Comparison of ENCODE assay signal across 12 cellular contexts in genomic region chr7:45223728-45224630, GRCh38.
DNase-seq lines count a peak whose midpoint lies in the region; TF ChIP-seq lines count a peak whose summit lies in the region.
"Had no signal": no experiment of that assay in that cellular context is flagged by ENCODE, and none has a peak within 500 bp of the region (broad histone marks: within the 10 kb centered on the region; RNA-seq: fewer than 3 reads in every experiment).

No MANE protein-coding gene starts in this region.

- H4K8ac ChIP-seq in neuronal stem cell (ENCODE audit: low read depth, low read length): no peak overlapping the region

- H3K4me1 ChIP-seq in right atrium auricular region (no peaks in the 10 kb centered on the region), neuronal stem cell (ENCODE audit: control insufficient read depth in 2 of 2, insufficient read depth in 1 of 2, low read depth in 1 of 2, low read length in 2 of 2) (peaks cover under 1 to 15% of the 10 kb centered on the region in 2 donors), thyroid gland (no peaks in the 10 kb centered on the region), uterus (no peaks in the 10 kb centered on the region)

- no peak overlapping the region for H3K4me2 ChIP-seq in neuronal stem cell (ENCODE audit: insufficient read depth, low read length, poor library complexity, severe bottlenecking)

- no peak overlapping the region for H2AK5ac ChIP-seq in neuronal stem cell (ENCODE audit: low read depth, low read length)

- H3K36me3 ChIP-seq in right atrium auricular region (no peaks in the 10 kb centered on the region), neuronal stem cell (replicated peaks in 1 of 2; ENCODE audit: control insufficient read depth in 2 of 2, insufficient read depth in 2 of 2, low read length in 2 of 2) (no peaks in the 10 kb centered on the region), thyroid gland (no peaks in the 10 kb centered on the region), uterus (no peaks in the 10 kb centered on the region)

- H2BK5ac ChIP-seq in neuronal stem cell (ENCODE audit: low read length): no peak overlapping the region

- intact Hi-C loops in cardiac septum (cut with DNase I) (no loop called here), thyroid gland (cut with DNase I) (no loop called here), uterus (cut with DNase I; ENCODE audit: low total_unique reads) (no loop called here)

- no peak overlapping the region for H3K4me3 ChIP-seq in right atrium auricular region
- H3K4me3 ChIP-seq in neuronal stem cell (ENCODE audit: low read length in 2 of 2): no peak overlapping the region
- no peak overlapping the region for H3K4me3 ChIP-seq in thyroid gland (replicated peaks in 1 of 3)
- no peak overlapping the region for H3K4me3 ChIP-seq in uterus

- TF ChIP-seq CTCF in right atrium auricular region (IDR thresholded peaks at IDR 0.05): no peak
- TF ChIP-seq CTCF in thyroid gland (IDR thresholded peaks at IDR 0.05): no peak
- no peak for TF ChIP-seq CTCF in uterus (IDR thresholded peaks at IDR 0.05)

- no peak overlapping the region for H2BK120ac ChIP-seq in neuronal stem cell (ENCODE audit: low read depth, low read length)

- no peak overlapping the region for H3K4ac ChIP-seq in neuronal stem cell (ENCODE audit: low read length)

- peak overlapping the region; percentile 45 for H3K9ac ChIP-seq in neuronal stem cell (ENCODE audit: low read depth, low read length, poor library complexity)

- DNase-seq in right atrium auricular region (ENCODE audit: low spot score) (peak; percentile 40), cardiac septum (ENCODE audit: low spot score) (no peak), ecto neural progenitor cell (ENCODE audit: low spot score) (peak; percentile 43), neuronal stem cell (ENCODE audit: low spot score) (no peak), activated T-cell treated with anti-CD3 and anti-CD28 coated beads for 4 hours (no peak), thyroid gland (no peak), uterus (no peak)
- DNase-seq: C1 segment of cervical spinal cord, GDM1, GOT3, HCEC 1CT, HFFc6 had no signal

- H2AFZ ChIP-seq in neuronal stem cell (ENCODE audit: low read length): no peak overlapping the region

- peak overlapping the region; percentile 57 for H3K23ac ChIP-seq in neuronal stem cell (ENCODE audit: low read depth, low read length, poor library complexity)

- H2BK15ac ChIP-seq in neuronal stem cell (ENCODE audit: low read length): no peak overlapping the region

- H4K91ac ChIP-seq in neuronal stem cell (ENCODE audit: low read depth, low read length, poor library complexity): no peak overlapping the region

- TF ChIP-seq POLR2A in thyroid gland (IDR thresholded peaks at IDR 0.05) (no peak), uterus (IDR thresholded peaks at IDR 0.05) (no peak)

- H2BK12ac ChIP-seq in neuronal stem cell (ENCODE audit: low read length): no peak overlapping the region

- no peak overlapping the region for H3K18ac ChIP-seq in neuronal stem cell (ENCODE audit: low read length)

- no peak overlapping the region for H3K14ac ChIP-seq in neuronal stem cell (ENCODE audit: low read length)

- H3K79me1 ChIP-seq in neuronal stem cell (ENCODE audit: low read depth, low read length): peaks cover 2% of the 10 kb centered on the region

- H3K27ac ChIP-seq in right atrium auricular region (no peak overlapping the region), neuronal stem cell (replicated peaks; ENCODE audit: low read length) (no peak overlapping the region), thyroid gland (no peak overlapping the region), uterus (no peak overlapping the region)

- no CpG with 5 or more reads among the region's 13 CpGs for WGBS in neuronal stem cell (ENCODE audit: extremely low coverage in 2 of 2, insufficient read length in 2 of 2, insufficient replicate concordance in 1 of 2), 2 donors
- 73 to 93% methylated on average over 8 to 9 of the region's 13 CpGs for WGBS in thyroid gland, 2 donors

- H3K27me3 ChIP-seq in right atrium auricular region (no peaks in the 10 kb centered on the region), neuronal stem cell (ENCODE audit: control insufficient read depth in 3 of 3, insufficient read depth in 3 of 3, low read depth in 1 of 3, low read length in 3 of 3) (peaks cover 0 to 9% (median 0%) of the 10 kb centered on the region in 3 experiments), thyroid gland (no peaks in the 10 kb centered on the region), uterus (no peaks in the 10 kb centered on the region)

- no peaks in the 10 kb centered on the region for H3K9me3 ChIP-seq in right atrium auricular region
- peaks cover 0 to 2% of the 10 kb centered on the region in 2 donors for H3K9me3 ChIP-seq in neuronal stem cell (replicated peaks in 1 of 2; ENCODE audit: control insufficient read depth in 2 of 2, insufficient read depth in 1 of 2, low read depth in 1 of 2, low read length in 2 of 2)
- no peaks in the 10 kb centered on the region for H3K9me3 ChIP-seq in thyroid gland
- no peaks in the 10 kb centered on the region for H3K9me3 ChIP-seq in uterus

Comparison
In these comparisons a context has a peak if more than half of its experiments do, and no peak if none do; other contexts are left out.
1. DNase-seq: peak in right atrium auricular region (single experiment) and ecto neural progenitor cell (single experiment); none in cardiac septum (single experiment), neuronal stem cell (single experiment), activated T-cell treated with anti-CD3 and anti-CD28 coated beads for 4 hours (single experiment), thyroid gland (0 of 2) and uterus (0 of 2).